Comparison of ENCODE assay signal across 1 cellular context in genomic region chr1:14755518-14756252, GRCh38.
A peak's percentile ranks its signal among the peaks of the same experiment; 100 is the strongest.
TF ChIP-seq lines count a peak whose summit lies in the region.

No MANE protein-coding gene starts in this region.

TF ChIP-seq in GM12878, 131 proteins besides CTCF, POLR2A, EP300 and RAD21 (continued from another document):
- TF ChIP-seq SPI1 (IDR thresholded peaks at IDR 0.05; ENCODE audit: borderline replicate concordance, insufficient read depth, low read depth, low read length) (peak; percentile 33; the same call in 1 of the 2 replicates), E4F1 (IDR thresholded peaks at IDR 0.05; ENCODE audit: borderline replicate concordance, partially characterized antibody) (no peak), RCOR1 (conservative IDR thresholded peaks at IDR 0.05; ENCODE audit: low read depth, low read length) (no peak), IKZF2 (IDR thresholded peaks at IDR 0.05) (0 out of 4 replicates have a peak, but pooled peaks of 1 of the 2 experiments have one; percentile 21), TCF3 (IDR thresholded peaks at IDR 0.05; ENCODE audit: borderline replicate concordance, insufficient read depth, low read depth, low read length) (peak; percentile 76; the same call in 1 of the 2 replicates), TCF12 (IDR thresholded peaks at IDR 0.05; ENCODE audit: low read depth, low read length) (peak; percentile 85; the same call in 1 of the 2 replicates), TCF7 (IDR thresholded peaks at IDR 0.05; ENCODE audit: borderline replicate concordance) (no peak), HDAC6 (IDR thresholded peaks at IDR 0.05; ENCODE audit: unreplicated experiment) (no peak), PBX3 (IDR thresholded peaks at IDR 0.05; ENCODE audit: insufficient replicate concordance, low read depth, low read length) (peak; percentile 79), NFXL1 (IDR thresholded peaks at IDR 0.05; ENCODE audit: borderline replicate concordance) (no peak), CEBPZ (IDR thresholded peaks at IDR 0.05; ENCODE audit: low read depth, low read length) (no peak), CBFB (IDR thresholded peaks at IDR 0.05; ENCODE audit: low read depth) (no peak), PKNOX1 (IDR thresholded peaks at IDR 0.05) (peak; percentile 60), ATF2 (IDR thresholded peaks at IDR 0.05; ENCODE audit: low read length) (no peak), ZNF622 (IDR thresholded peaks at IDR 0.05) (no peak), POU2F2 (IDR thresholded peaks at IDR 0.05; ENCODE audit: borderline replicate concordance, low read depth, low read length) (peak; percentile 51; the same call in 1 of the 3 replicates), SUPT20H (IDR thresholded peaks at IDR 0.05; ENCODE audit: borderline replicate concordance, control insufficient read depth, low read depth, low read length) (no peak), EED (IDR thresholded peaks at IDR 0.05; ENCODE audit: low read depth) (no peak), CEBPB (IDR thresholded peaks at IDR 0.05; ENCODE audit: borderline replicate concordance in 1 of 2, low read depth in 2 of 2, low read length in 2 of 2) (no peak)
